ENCODE assay signal across 13 cellular contexts in genomic region chr19:50418186-50419021, GRCh38. TPM values are rescaled to one million over a fixed set of nuclear protein-coding genes. Genes with fewer than 3 reads are reported as not detected.
DNase-seq lines count a peak whose midpoint lies in the region; ATAC-seq, FAIRE-seq and TF ChIP-seq lines count a peak whose summit lies in the region.
"Had no signal": no experiment of that assay in that cellular context is flagged by ENCODE, and none has a peak within 500 bp of the region (broad histone marks: within the 10 kb centered on the region; RNA-seq: fewer than 3 reads in every experiment).

Gene SPIB (plus strand): TSS chr19:50418938. CDS start chr19:50418963, 25 bp downstream.

- no peak for TF ChIP-seq POLR2A in H1 (IDR thresholded peaks at IDR 0.05; ENCODE audit: control extremely low read depth in 1 of 2, low read depth in 2 of 2, low read length in 2 of 2)

- H3K4me1 ChIP-seq in KMS-11 (ENCODE audit: low read depth, poor library complexity, severe bottlenecking): peaks cover 23% of the 10 kb centered on the region
- H3K4me1 ChIP-seq in H1 (replicated peaks in 1 of 4; ENCODE audit: control insufficient read depth in 3 of 4, insufficient read depth in 4 of 4, low read length in 3 of 4): peaks cover 0 to 20% (median 12%) of the 10 kb centered on the region in 4 experiments; a peak in 6 of 7 replicates
- H3K4me1 ChIP-seq in small intestine (ENCODE audit: control insufficient read depth in 2 of 2, insufficient read depth in 1 of 2, low read depth in 1 of 2, low read length in 1 of 2): no peaks in the 10 kb centered on the region
- peaks cover 9% of the 10 kb centered on the region; the same call in 1 of the 2 replicates for H3K4me1 ChIP-seq in Caco-2

- H2BK20ac ChIP-seq in H1 (ENCODE audit: low read length): peak within 1 kb of the TSS; percentile 86; the same call in 1 of the 2 replicates

- peaks cover 12% of the 10 kb centered on the region; the same call in 1 of the 2 replicates for H3K23me2 ChIP-seq in H1 (ENCODE audit: low read depth, low read length)

- H3K4me3 Mint-ChIP-seq in T-helper 2 cell treated with Interferon-gamma antibody and Interleukin-4, amounts not matched to agents 5 μg/mL and 100 μg/mL, for 36 hours: no peak within 1 kb of the TSS
- H3K4me3 Mint-ChIP-seq in Caco-2 (ENCODE audit: unreplicated experiment): no peak within 1 kb of the TSS

- H3K27ac ChIP-seq in KMS-11: no peak within 1 kb of the TSS
- no peak within 1 kb of the TSS for H3K27ac ChIP-seq in H1 (ENCODE audit: low read depth, low read length)
- H3K27ac ChIP-seq in small intestine (ENCODE audit: low read depth in 1 of 2, low read length in 1 of 2): no peak within 1 kb of the TSS
- H3K27ac ChIP-seq: ovary, thoracic aorta had no signal

- H3K4ac ChIP-seq in H1 (replicated peaks; ENCODE audit: insufficient read length, low read depth, low read length): peak within 1 kb of the TSS; percentile 7

- peak within 1 kb of the TSS; percentile 22 for H3K27ac Mint-ChIP-seq in T-helper 2 cell treated with Interferon-gamma antibody and Interleukin-4, amounts not matched to agents 5 μg/mL and 100 μg/mL, for 36 hours
- no peak within 1 kb of the TSS for H3K27ac Mint-ChIP-seq in Caco-2 (ENCODE audit: unreplicated experiment)

- H2BK120ac ChIP-seq in H1 (replicated peaks; ENCODE audit: low read depth, low read length): no peak within 1 kb of the TSS

- H3K4me2 ChIP-seq in KMS-11 (peak within 1 kb of the TSS; percentile 96), H1 (ENCODE audit: insufficient read depth in 1 of 2, low read depth in 2 of 2, low read length in 2 of 2) (peak within 1 kb of the TSS; percentile 93 to 95)

- H3K79me2 ChIP-seq in KMS-11 (ENCODE audit: insufficient read depth, low read depth) (no peaks in the 10 kb centered on the region), H1 (ENCODE audit: control insufficient read depth in 1 of 2, insufficient read depth in 2 of 2, low read length in 2 of 2) (no peaks in the 10 kb centered on the region)

- H2BK5ac ChIP-seq in H1 (ENCODE audit: low read depth, low read length): peak within 1 kb of the TSS; percentile 91; the same call in 1 of the 2 replicates

- no peak for TF ChIP-seq EP300 in H1 (IDR thresholded peaks at IDR 0.05; ENCODE audit: borderline replicate concordance in 1 of 2, low read depth in 2 of 2, low read length in 2 of 2)

- CTCF ChIA-PET in H1 (lab: Charles Lee; ENCODE audit: partially characterized antibody) (interaction anchor here (0.6 to 1.1 kb wide), 4 partner anchors 9 to 371 kb away, joined by 3 to 5 read pairs (median 4); no protein-coding TSS in a partner anchor), Caco-2 (lab: Charles Lee) (interaction anchor here (0.6 kb wide), 1 partner anchor 90 kb away, joined by 4 read pairs; no protein-coding TSS in a partner anchor)

- peak within 1 kb of the TSS; percentile 76; the same call in 1 of the 2 replicates for H2AFZ ChIP-seq in KMS-11 (ENCODE audit: low read depth)
- H2AFZ ChIP-seq in H1 (ENCODE audit: low read length): peak within 1 kb of the TSS; percentile 55; the same call in 1 of the 2 replicates

- DNase-seq in T-helper 2 cell treated with Interferon-gamma antibody and Interleukin-4, amounts not matched to agents 5 μg/mL and 100 μg/mL, for 36 hours (ENCODE audit: low spot score): no peak
- no peak for DNase-seq in T-helper 2 cell
- no peak for DNase-seq in H1 (ENCODE audit: low read depth in 1 of 2, low spot score in 2 of 2)
- no peak for DNase-seq in small intestine
- no peak for DNase-seq in NCI-H187 (lab: John Stamatoyannopoulos, UW)
- DNase-seq in Caco-2: no peak
- DNase-seq: KBM-7, NCI-H510A treated with DMSO at 0.1 percent for 48 hours, ovary, SW 1271 had no signal

- H3K9ac ChIP-seq in KMS-11 (peak within 1 kb of the TSS; percentile 43; the same call in 1 of the 2 replicates), H1 (replicated peaks in 1 of 4; ENCODE audit: extremely low read depth in 1 of 4, low read depth in 3 of 4, low read length in 3 of 4) (peak within 1 kb of the TSS in 3 of 4 experiments; percentile 3 to 13 (median 13); a peak in 3 of 7 replicates)

- H4K91ac ChIP-seq in H1 (replicated peaks; ENCODE audit: insufficient read length, low read length): peak within 1 kb of the TSS; percentile 75

- FAIRE-seq in H1 (lab: Jason Lieb, UNC): no peak
- FAIRE-seq in small intestine (lab: Jason Lieb, UNC): no peak

- H3K27me3 Mint-ChIP-seq in T-helper 2 cell treated with Interferon-gamma antibody and Interleukin-4, amounts not matched to agents 5 μg/mL and 100 μg/mL, for 36 hours (ENCODE audit: low read depth): peaks cover 12% of the 10 kb centered on the region
- no peaks in the 10 kb centered on the region for H3K27me3 Mint-ChIP-seq in Caco-2 (ENCODE audit: insufficient read depth, unreplicated experiment)

- no peak within 1 kb of the TSS for H3K56ac ChIP-seq in H1 (replicated peaks; ENCODE audit: insufficient read length, low read depth, low read length)

- no peaks in the 10 kb centered on the region for H3K9me3 ChIP-seq in H1 (ENCODE audit: insufficient read depth in 2 of 2, low read depth in 1 of 2, low read length in 1 of 2)
- no peaks in the 10 kb centered on the region for H3K9me3 ChIP-seq in small intestine (ENCODE audit: control insufficient read depth, low read depth)
- H3K9me3 ChIP-seq in Caco-2: no peaks in the 10 kb centered on the region
- H3K9me3 ChIP-seq: ovary, thoracic aorta had no signal

- peak within 1 kb of the TSS; percentile 14; the same call in 1 of the 2 replicates for H4K8ac ChIP-seq in H1 (ENCODE audit: extremely low read depth, insufficient read depth, low read length)

- H4K5ac ChIP-seq in H1 (ENCODE audit: insufficient read length, low read depth, low read length): no peak within 1 kb of the TSS

- peak within 1 kb of the TSS; percentile 61; the same call in 1 of the 2 replicates for H2BK15ac ChIP-seq in H1 (ENCODE audit: low read length)

- H3K4me3 ChIP-seq in KMS-11 (IDR thresholded peaks at IDR 0.05; ENCODE audit: insufficient read depth, low read depth, low read length) (no peak within 1 kb of the TSS), H1 (ENCODE audit: extremely low read depth in 1 of 4, insufficient read depth in 2 of 4, low read depth in 3 of 4, low read length in 4 of 4) (peak within 1 kb of the TSS; percentile 39 to 67 (median 52)), small intestine (ENCODE audit: low read depth in 1 of 2, low read length in 2 of 2) (peak within 1 kb of the TSS in 1 of 2 donors; percentile 21), Caco-2 (ENCODE audit: low read depth, low read length) (no peak within 1 kb of the TSS)
- H3K4me3 ChIP-seq: ovary, thoracic aorta had no signal

- H4K20me1 ChIP-seq in KMS-11 (ENCODE audit: insufficient read depth) (no peaks in the 10 kb centered on the region), H1 (replicated peaks in 1 of 2; ENCODE audit: control insufficient read depth in 1 of 2, insufficient read depth in 2 of 2, low read length in 2 of 2) (peaks cover 0 to 8% of the 10 kb centered on the region in 2 experiments)

- POLR2A ChIA-PET in H1 (lab: Charles Lee; ENCODE audit: partially characterized antibody) (interaction anchor here (0.6 to 2.8 kb wide), 13 partner anchors 10 to 102 kb away, joined by 3 to 16 read pairs (median 4); partner anchors contain the start of genes MYBPC2 and NR1H2), Caco-2 (lab: Charles Lee) (no interaction called here)

- no peak within 1 kb of the TSS for H3K14ac ChIP-seq in H1 (ENCODE audit: insufficient read length)

- WGBS in H1 (ENCODE audit: extremely low coverage in 1 of 2, insufficient coverage in 1 of 2, insufficient read length in 1 of 2, insufficient replicate concordance in 2 of 2, low coverage in 1 of 2, low lambda C conversion rate in 2 of 2, missing lambda C conversion rate in 1 of 2), 2 experiments: 23% methylated on average over 23 of the region's 34 CpGs; no CpG with 5 or more reads in 1 of the 2 experiments
- 13 to 20% (median 17%) methylated on average over 28 to 34 of the region's 34 CpGs for WGBS in small intestine, 3 donors

- H3K36me3 ChIP-seq in KMS-11 (ENCODE audit: insufficient read depth): no peaks in the 10 kb centered on the region
- peaks cover 0 to 5% (median 0%) of the 10 kb centered on the region in 4 experiments; a peak in 1 of 8 replicates for H3K36me3 ChIP-seq in H1 (ENCODE audit: control insufficient read depth in 2 of 4, insufficient read depth in 4 of 4, low read length in 3 of 4)
- no peaks in the 10 kb centered on the region for H3K36me3 ChIP-seq in small intestine (ENCODE audit: control insufficient read depth in 2 of 2, insufficient read depth in 2 of 2, low read length in 2 of 2)
- peaks cover 3% of the 10 kb centered on the region; the same call in 1 of the 2 replicates for H3K36me3 ChIP-seq in Caco-2 (ENCODE audit: control insufficient read depth, insufficient read depth, low read length)
- H3K36me3 ChIP-seq: ovary, thoracic aorta had no signal

- no peaks in the 10 kb centered on the region for H3K27me3 ChIP-seq in KMS-11 (ENCODE audit: insufficient read depth, low read depth)
- H3K27me3 ChIP-seq in H1 (replicated peaks in 1 of 4; ENCODE audit: control insufficient read depth in 3 of 4, extremely low read depth in 1 of 4, insufficient read depth in 3 of 4, low read length in 3 of 4): peaks cover 0 to 2% (median 0%) of the 10 kb centered on the region in 4 experiments; a peak in 1 of 7 replicates
- peaks cover 0 to 7% of the 10 kb centered on the region in 2 donors for H3K27me3 ChIP-seq in small intestine (ENCODE audit: control insufficient read depth in 2 of 2, insufficient read depth in 2 of 2, low read length in 2 of 2)
- H3K27me3 ChIP-seq in Caco-2 (replicated peaks; ENCODE audit: control insufficient read depth, insufficient read depth, low read length): no peaks in the 10 kb centered on the region
- H3K27me3 ChIP-seq: ovary had no signal

- no peak for ATAC-seq in GM21381 (IDR thresholded peaks at IDR 0.05; ENCODE audit: unreplicated experiment)

- peaks cover 13% of the 10 kb centered on the region for H3K36me3 Mint-ChIP-seq in T-helper 2 cell treated with Interferon-gamma antibody and Interleukin-4, amounts not matched to agents 5 μg/mL and 100 μg/mL, for 36 hours (ENCODE audit: low read depth)
- peaks cover 30% of the 10 kb centered on the region for H3K36me3 Mint-ChIP-seq in Caco-2 (ENCODE audit: insufficient read depth, unreplicated experiment)

- no peak within 1 kb of the TSS for H2AK5ac ChIP-seq in H1 (ENCODE audit: low read depth, low read length)

- H3K79me1 ChIP-seq in H1 (ENCODE audit: low read depth, low read length): peaks cover 2% of the 10 kb centered on the region; the same call in 1 of the 2 replicates

- TF ChIP-seq CTCF in KMS-11 (conservative IDR thresholded peaks at IDR 0.05; ENCODE audit: low read depth, low read length): no peak
- no peak for TF ChIP-seq CTCF in H1 (IDR thresholded peaks at IDR 0.05; ENCODE audit: control extremely low read depth in 1 of 3, insufficient read depth in 1 of 3, low read depth in 1 of 3, low read length in 3 of 3)
- no peak for TF ChIP-seq CTCF in Caco-2 (IDR thresholded peaks at IDR 0.05; ENCODE audit: insufficient read depth in 1 of 2, low read depth in 1 of 2, low read length in 1 of 2, severe bottlenecking in 1 of 2, unreplicated experiment in 1 of 2)

- H3K23ac ChIP-seq in H1 (ENCODE audit: insufficient read length): no peak within 1 kb of the TSS

- intact Hi-C loops in Caco-2 (cut with micrococcal nuclease; ENCODE audit: unreplicated experiment): no loop called here

- H3K18ac ChIP-seq in H1 (ENCODE audit: extremely low read depth, low read length): peak within 1 kb of the TSS; percentile 60

- no peak for TF ChIP-seq RAD21 in H1 (IDR thresholded peaks at IDR 0.05 in 1 of 2, conservative IDR thresholded peaks at IDR 0.05 in 1 of 2; ENCODE audit: low read depth in 2 of 2, low read length in 2 of 2)

- H3K4me1 Mint-ChIP-seq in T-helper 2 cell treated with Interferon-gamma antibody and Interleukin-4, amounts not matched to agents 5 μg/mL and 100 μg/mL, for 36 hours (ENCODE audit: low read depth): peaks cover 4% of the 10 kb centered on the region
- peaks cover 17% of the 10 kb centered on the region for H3K4me1 Mint-ChIP-seq in Caco-2 (ENCODE audit: low read depth, unreplicated experiment)

- peak within 1 kb of the TSS; percentile 92; the same call in 1 of the 2 replicates for H2BK12ac ChIP-seq in H1 (ENCODE audit: low read depth, low read length)

- BruUV-seq in Caco-2 (replicated peaks; lab: Mats Ljungman, UMichigan): no TSS peak

- H3K9me3 Mint-ChIP-seq in T-helper 2 cell treated with Interferon-gamma antibody and Interleukin-4, amounts not matched to agents 5 μg/mL and 100 μg/mL, for 36 hours: no peaks in the 10 kb centered on the region
- H3K9me3 Mint-ChIP-seq in Caco-2 (ENCODE audit: unreplicated experiment): no peaks in the 10 kb centered on the region

RNA-seq across cellular contexts. Expression of gene SPIB, which starts in this region (rescaled TPM):
- 9.6 and 11.1 TPM in 2 replicates for total RNA-seq in H1 (2021; fragmentation: NEBNext Ultra II Directional; extraction: Animal tissue kit (Norgen Biotek cat#: 25700))
- 11.8 and 17.4 TPM in 2 replicates for polyA plus RNA-seq in H1 (2011; rRNA removed)
- polyA plus RNA-seq in H1 (2011; cell fraction: cytosol; rRNA removed): 6.7 TPM
- 11.2 TPM for polyA plus RNA-seq in H1 (2011; cell fraction: nucleus; rRNA removed)
- polyA plus RNA-seq in H1 (2012, experiment 1 of 2): 6.5 to 13.3 TPM (median 10.4 TPM) in 4 replicates
- 7.3 TPM for polyA plus RNA-seq in H1 (2012, experiment 2 of 2)
- polyA plus RNA-seq in H1 (2013, experiment 1 of 2): 13.0 TPM
- 14.7 TPM for polyA plus RNA-seq in H1 (2013, experiment 2 of 2)
- 3.5 and 5.2 TPM in 2 replicates for polyA minus RNA-seq in H1 (2011; rRNA and poly(A)+ RNA removed)
- 3.7 TPM for polyA minus RNA-seq in H1 (2011; cell fraction: cytosol; rRNA and poly(A)+ RNA removed)
- 2.6 TPM for polyA minus RNA-seq in H1 (2011; cell fraction: nucleus; rRNA and poly(A)+ RNA removed)
- 10 to 100 TPM; 16.6 to 44.3 (median 33.3) TPM for polyA plus RNA-seq in small intestine
- total RNA-seq in Caco-2 (2022): 0.50 and 0.51 TPM in 2 replicates
- total RNA-seq: thoracic aorta had no signal

Comparison
In these comparisons a context has a peak if more than half of its experiments do, and no peak if none do; other contexts are left out.
1. H3K4me3 ChIP-seq: peak in H1 (4 of 4); none in KMS-11 (single experiment) and Caco-2 (single experiment).